In genomic region chr12:102251005-102251404, GRCh38 we compare ENCODE assay signal across 6 cellular contexts. TPM values are rescaled to one million over a fixed set of nuclear protein-coding genes. Genes with fewer than 3 reads are reported as not detected.
"Had no signal": no experiment of that assay in that cellular context is flagged by ENCODE, and none has a peak within 500 bp of the region (broad histone marks: within the 10 kb centered on the region; RNA-seq: fewer than 3 reads in every experiment).

No MANE protein-coding gene starts in this region.

RNA-seq across cellular contexts. Expression of gene PMCH, which starts 53.4 kb away (rescaled TPM):
- total RNA-seq: HepG2, HT-29, HT1080, IMR-90, K562 had no signal
- polyA plus RNA-seq: HepG2, IgD-negative memory B cell, IMR-90 had no signal
